1 cellular context compared by ENCODE assay signal in genomic region chr9:96116275-96117051, GRCh38.
TF ChIP-seq lines count a peak whose summit lies in the region.

No MANE protein-coding gene starts in this region.

TF ChIP-seq in SK-N-SH treated with all-trans-retinoic acid at 6 μM for 48 hours, 23 proteins besides CTCF, POLR2A, EP300 and RAD21 (continued from another document):
- no peak for TF ChIP-seq TSHZ2 (CRISPR knock-in tag; IDR thresholded peaks at IDR 0.05)
- TF ChIP-seq OSR1 (CRISPR knock-in tag; IDR thresholded peaks at IDR 0.05) = no peak
- no peak for TF ChIP-seq CREB5 (CRISPR knock-in tag; IDR thresholded peaks at IDR 0.05; ENCODE audit: low read depth)
- TF ChIP-seq CSDC2 (CRISPR knock-in tag; IDR thresholded peaks at IDR 0.05) = no peak
- TF ChIP-seq POU6F1 (CRISPR knock-in tag; IDR thresholded peaks at IDR 0.05; ENCODE audit: borderline replicate concordance, low read depth) = no peak
- TF ChIP-seq PATZ1 (CRISPR knock-in tag; IDR thresholded peaks at IDR 0.05; ENCODE audit: borderline replicate concordance) = no peak
- no peak for TF ChIP-seq ZFP30 (CRISPR knock-in tag; IDR thresholded peaks at IDR 0.05)
- no peak for TF ChIP-seq TOX (CRISPR knock-in tag; IDR thresholded peaks at IDR 0.05; ENCODE audit: borderline replicate concordance)
- no peak for TF ChIP-seq TCF4 (CRISPR knock-in tag; IDR thresholded peaks at IDR 0.05; ENCODE audit: borderline replicate concordance)
- TF ChIP-seq ESRRG (CRISPR knock-in tag; IDR thresholded peaks at IDR 0.05) = no peak
- TF ChIP-seq ZNF565 (CRISPR knock-in tag; conservative IDR thresholded peaks at IDR 0.05; ENCODE audit: low read depth) = no peak
- no peak for TF ChIP-seq RARB (CRISPR knock-in tag; IDR thresholded peaks at IDR 0.05)
- TF ChIP-seq PPARA (CRISPR knock-in tag; IDR thresholded peaks at IDR 0.05; ENCODE audit: borderline replicate concordance) = no peak
- TF ChIP-seq ISL1 (CRISPR knock-in tag; IDR thresholded peaks at IDR 0.05) = no peak
